ENCODE assay signal across 9 cellular contexts in genomic region chr18:63192885-63193349, GRCh38.
A peak's percentile ranks its signal among the peaks of the same experiment; 100 is the strongest.
DNase-seq lines count a peak whose midpoint lies in the region; ATAC-seq and TF ChIP-seq lines count a peak whose summit lies in the region.
"Had no signal": no experiment of that assay in that cellular context is flagged by ENCODE, and none has a peak within 500 bp of the region (broad histone marks: within the 10 kb centered on the region; RNA-seq: fewer than 3 reads in every experiment).

No MANE protein-coding gene starts in this region.

- H3K4me2 ChIP-seq in MM.1S (ENCODE audit: low read depth, low read length): 0 out of 2 replicates have a peak overlapping the region, but pooled peaks have one; percentile 0

- H3F3A ChIP-seq in MM.1S (ENCODE audit: insufficient read depth, low read length): peaks cover 5% of the 10 kb centered on the region; the same call in 1 of the 2 replicates

- TF ChIP-seq CTCF in MM.1S (IDR thresholded peaks at IDR 0.05; ENCODE audit: low read length): no peak
- TF ChIP-seq CTCF in right atrium auricular region (IDR thresholded peaks at IDR 0.05): no peak
- no peak for TF ChIP-seq CTCF in uterus (IDR thresholded peaks at IDR 0.05)

- peaks cover 57% of the 10 kb centered on the region for H3K79me2 ChIP-seq in MM.1S (ENCODE audit: low read length)

- H3K36me3 ChIP-seq in MM.1S (replicated peaks; ENCODE audit: insufficient read depth, low read length): no peaks in the 10 kb centered on the region
- no peaks in the 10 kb centered on the region for H3K36me3 ChIP-seq in right atrium auricular region
- H3K36me3 ChIP-seq in uterus: no peaks in the 10 kb centered on the region

- H4K20me1 ChIP-seq in MM.1S (ENCODE audit: insufficient read depth, low read length): no peaks in the 10 kb centered on the region

- H3K4me3 ChIP-seq in MM.1S (ENCODE audit: low read length): no peak overlapping the region
- H3K4me3 ChIP-seq in right atrium auricular region: no peak overlapping the region
- H3K4me3 ChIP-seq in uterus: no peak overlapping the region

- no peak overlapping the region for H3K9ac ChIP-seq in MM.1S (ENCODE audit: low read length)

- TF ChIP-seq POLR2A in uterus (IDR thresholded peaks at IDR 0.05): no peak

- H3K27me3 ChIP-seq in MM.1S (replicated peaks; ENCODE audit: insufficient read depth, low read length) (no peaks in the 10 kb centered on the region), right atrium auricular region (no peaks in the 10 kb centered on the region), uterus (no peaks in the 10 kb centered on the region)

- H3K9me3 ChIP-seq in MM.1S (replicated peaks; ENCODE audit: insufficient read depth, low read length) (no peaks in the 10 kb centered on the region), right atrium auricular region (no peaks in the 10 kb centered on the region), uterus (no peaks in the 10 kb centered on the region)

- H2AFZ ChIP-seq in MM.1S (ENCODE audit: low read length): no peak overlapping the region

- DNase-seq in MM.1S (peak; percentile 28), right atrium auricular region (ENCODE audit: low spot score) (no peak), amniotic stem cell (lab: John Stamatoyannopoulos, UW) (no peak), SKM-1 (lab: John Stamatoyannopoulos, UW; ENCODE audit: unreplicated experiment) (no peak), NCI-H226 (no peak), uterus (no peak)

- peak; percentile 52 for ATAC-seq in GM18519 (IDR thresholded peaks at IDR 0.05; ENCODE audit: low FRiP score, unreplicated experiment)
- ATAC-seq in GM21717 (IDR thresholded peaks at IDR 0.05; ENCODE audit: unreplicated experiment): peak; percentile 64

- H3K9me2 ChIP-seq in MM.1S (replicated peaks; ENCODE audit: insufficient read depth, low read length): no peaks in the 10 kb centered on the region

- intact Hi-C loops in uterus (cut with DNase I; ENCODE audit: low total_unique reads): no loop called here

- H3K27ac ChIP-seq in MM.1S (ENCODE audit: low read length): peak overlapping the region; percentile 24; the same call in 1 of the 2 replicates
- H3K27ac ChIP-seq in right atrium auricular region: peak overlapping the region; percentile 62 to 70
- H3K27ac ChIP-seq in uterus: peak overlapping the region in 1 of 2 donors; percentile 20
- H3K27ac ChIP-seq: epithelial cell of prostate had no signal

- peaks cover 27% of the 10 kb centered on the region for H3K4me1 ChIP-seq in MM.1S (ENCODE audit: low read length)
- peaks cover 0 to 18% of the 10 kb centered on the region in 2 donors for H3K4me1 ChIP-seq in right atrium auricular region
- no peaks in the 10 kb centered on the region for H3K4me1 ChIP-seq in uterus
